ENCODE assay signal across 10 cellular contexts in the genomic region with DNA sequence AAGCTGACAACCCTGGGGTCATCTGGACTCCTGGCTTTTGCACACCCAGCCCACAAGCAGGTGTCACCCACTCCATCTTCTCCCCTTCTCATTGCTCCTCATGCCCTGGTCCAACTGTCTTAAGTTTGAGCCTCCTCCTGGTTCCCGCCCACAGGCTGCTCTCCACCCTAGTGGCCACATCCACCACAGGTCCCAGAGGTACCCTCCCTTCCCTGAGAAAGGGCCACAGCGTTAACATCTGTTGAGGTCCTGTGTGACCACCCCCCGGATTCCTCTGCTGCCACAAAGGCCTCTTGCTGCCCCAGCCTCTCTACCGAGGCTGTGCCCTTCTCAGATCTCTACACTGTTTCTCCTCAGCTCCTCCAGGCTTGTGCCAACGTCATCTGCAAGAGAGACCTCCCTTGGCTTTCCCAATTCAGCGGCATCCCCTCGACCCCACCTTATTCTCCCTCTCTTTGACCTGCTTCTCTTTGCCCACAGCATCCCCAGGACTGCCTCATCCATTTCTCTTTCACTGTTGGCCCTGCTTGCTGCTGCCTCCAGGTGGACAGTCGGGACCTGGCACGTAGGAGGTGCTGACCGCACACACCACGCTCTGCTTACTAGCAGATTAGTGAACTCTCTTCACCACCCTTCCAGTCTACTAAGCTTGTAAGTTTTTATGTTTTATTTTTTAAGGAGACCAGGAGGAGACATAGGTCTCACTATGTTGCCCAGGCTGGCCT. TPM values are rescaled to one million over a fixed set of nuclear protein-coding genes. Genes with fewer than 3 reads are reported as not detected.
DNase-seq lines count a peak whose midpoint lies in the region; ATAC-seq, FAIRE-seq and TF ChIP-seq lines count a peak whose summit lies in the region.
"Had no signal": no experiment of that assay in that cellular context is flagged by ENCODE, and none has a peak within 500 bp of the region (broad histone marks: within the 10 kb centered on the region; RNA-seq: fewer than 3 reads in every experiment).

No MANE protein-coding gene starts in this region.

- peaks cover 30% of the 10 kb centered on the region for H3K36me3 Mint-ChIP-seq in activated T-helper 1 cell treated with anti-CD3 and anti-CD28 coated beads, Interleukin-12 subunit alpha, Interleukin-12 subunit beta, Interleukin-2, Interleukin-4 antibody, amounts not matched to agents 30 ng/mL and 10 ng/mL and 1 ng/mL, durations not matched to agents 14 hours and 24 hours and 36 hours (ENCODE audit: low read depth)

- ATAC-seq in HCT116: peak; percentile 52; the same call in 1 of the 2 replicates
- ATAC-seq in GM12878: peak; percentile 25; the same call in 1 of the 3 replicates
- peak; percentile 55 for ATAC-seq in left lobe of liver
- ATAC-seq: upper lobe of right lung had no signal

- RAD21 ChIA-PET in HCT116 (lab: Charles Lee; ENCODE audit: low non-redundant PET in 1 of 2, low total read pairs in 2 of 2, uncharacterized antibody in 2 of 2, unreplicated experiment in 2 of 2) (no interaction called here), GM12878 (lab: Charles Lee; ENCODE audit: unreplicated experiment) (no interaction called here)

- BruUV-seq in HCT116 (replicated peaks; lab: Mats Ljungman, UMichigan): no TSS peak
- BruUV-seq in GM12878 (replicated peaks; lab: Mats Ljungman, UMichigan): no TSS peak

- no peak overlapping the region for H3K27ac Mint-ChIP-seq in activated T-helper 1 cell treated with anti-CD3 and anti-CD28 coated beads, Interleukin-12 subunit alpha, Interleukin-12 subunit beta, Interleukin-2, Interleukin-4 antibody, amounts not matched to agents 30 ng/mL and 10 ng/mL and 1 ng/mL, durations not matched to agents 14 hours and 24 hours and 36 hours

- FAIRE-seq in GM12878 (lab: Jason Lieb, UNC): no peak
- FAIRE-seq: endometrium had no signal

- TF ChIP-seq RAD21 in HCT116 (IDR thresholded peaks at IDR 0.05; ENCODE audit: low read depth): peak; percentile 17; the same call in 1 of the 2 replicates
- TF ChIP-seq RAD21 in GM12878 (IDR thresholded peaks at IDR 0.05; ENCODE audit: insufficient read depth, low read depth, low read length): 0 out of 2 replicates have a peak, but pooled peaks have one; percentile 19

- CTCF ChIA-PET in HCT116 (lab: Charles Lee) (no interaction called here), GM12878 (lab: Yijun Ruan, JAX) (no interaction called here), HEK293T (lab: Yijun Ruan, JAX) (no interaction called here)

- TF ChIP-seq POLR2A in HCT116 (IDR thresholded peaks at IDR 0.05; ENCODE audit: borderline replicate concordance, extremely low read depth, insufficient read depth, insufficient read length) (no peak), GM12878 (IDR thresholded peaks at IDR 0.05; ENCODE audit: low read depth, low read length) (no peak)

- H3K9me2 ChIP-seq in HCT116 (ENCODE audit: insufficient read depth): no peaks in the 10 kb centered on the region

- H4K20me1 ChIP-seq in BLaER1 (peaks cover 100% of the 10 kb centered on the region), HCT116 (ENCODE audit: insufficient read depth) (no peaks in the 10 kb centered on the region), GM12878 (ENCODE audit: control insufficient read depth, insufficient read depth) (no peaks in the 10 kb centered on the region)

- peaks cover 46% of the 10 kb centered on the region for H3K4me1 ChIP-seq in BLaER1
- H3K4me1 ChIP-seq in HCT116 (ENCODE audit: control insufficient read depth in 1 of 2, insufficient read depth in 2 of 2, low read length in 2 of 2): no peaks in the 10 kb centered on the region; a peak in 1 of 4 replicates
- H3K4me1 ChIP-seq in GM12878 (ENCODE audit: control insufficient read depth, insufficient read depth, low read length): no peaks in the 10 kb centered on the region
- H3K4me1 ChIP-seq: upper lobe of right lung had no signal

- peaks cover 13% of the 10 kb centered on the region for H3K4me1 Mint-ChIP-seq in activated T-helper 1 cell treated with anti-CD3 and anti-CD28 coated beads, Interleukin-12 subunit alpha, Interleukin-12 subunit beta, Interleukin-2, Interleukin-4 antibody, amounts not matched to agents 30 ng/mL and 10 ng/mL and 1 ng/mL, durations not matched to agents 14 hours and 24 hours and 36 hours (ENCODE audit: low read depth)

- POLR2A ChIA-PET in HCT116 (lab: Charles Lee) (interaction anchor here (0.7 kb wide), 1 partner anchor 541 kb away, joined by 3 read pairs; no protein-coding TSS in a partner anchor), GM12878 (lab: Charles Lee) (interaction anchor here (0.7 kb wide), 1 partner anchor 41 kb away, joined by 4 read pairs; no protein-coding TSS in a partner anchor), HEK293T (lab: Yijun Ruan, JAX) (no interaction called here)

- H3K4me3 ChIP-seq in BLaER1 (no peak overlapping the region), HCT116 (replicated peaks in 1 of 2; ENCODE audit: low read depth in 1 of 2, low read length in 2 of 2) (no peak overlapping the region), GM12878 (no peak overlapping the region)
- H3K4me3 ChIP-seq: upper lobe of right lung had no signal

- H3K27ac ChIP-seq in BLaER1 (no peak overlapping the region; the same call in 1 of the 2 replicates), HCT116 (ENCODE audit: low read depth, low read length) (no peak overlapping the region), GM12878 (ENCODE audit: control insufficient read depth, insufficient read depth) (no peak overlapping the region)
- H3K27ac ChIP-seq: upper lobe of right lung had no signal

- no peaks in the 10 kb centered on the region for H3K9me3 Mint-ChIP-seq in activated T-helper 1 cell treated with anti-CD3 and anti-CD28 coated beads, Interleukin-12 subunit alpha, Interleukin-12 subunit beta, Interleukin-2, Interleukin-4 antibody, amounts not matched to agents 30 ng/mL and 10 ng/mL and 1 ng/mL, durations not matched to agents 14 hours and 24 hours and 36 hours

- H3K9me3 ChIP-seq in BLaER1: no peaks in the 10 kb centered on the region
- H3K9me3 ChIP-seq in HCT116 (ENCODE audit: control insufficient read depth in 1 of 2, insufficient read depth in 1 of 2, low read depth in 1 of 2, low read length in 2 of 2): no peaks in the 10 kb centered on the region
- H3K9me3 ChIP-seq in GM12878 (replicated peaks; ENCODE audit: control insufficient read depth, insufficient read depth, low read length): no peaks in the 10 kb centered on the region
- H3K9me3 ChIP-seq: upper lobe of right lung had no signal

- WGBS in GM12878 (ENCODE audit: insufficient coverage, insufficient replicate concordance, low lambda C conversion rate, missing lambda C conversion rate): 91% methylated on average over 11 of the region's 11 CpGs

- no peak overlapping the region for H3K4me3 Mint-ChIP-seq in activated T-helper 1 cell treated with anti-CD3 and anti-CD28 coated beads, Interleukin-12 subunit alpha, Interleukin-12 subunit beta, Interleukin-2, Interleukin-4 antibody, amounts not matched to agents 30 ng/mL and 10 ng/mL and 1 ng/mL, durations not matched to agents 14 hours and 24 hours and 36 hours

- H3K36me3 ChIP-seq in BLaER1: peaks cover 91% of the 10 kb centered on the region
- peaks cover 31 to 42% of the 10 kb centered on the region in 2 experiments for H3K36me3 ChIP-seq in HCT116 (ENCODE audit: control insufficient read depth in 1 of 2, insufficient read depth in 2 of 2, low read length in 2 of 2)
- H3K36me3 ChIP-seq in GM12878 (ENCODE audit: control insufficient read depth in 2 of 2, insufficient read depth in 2 of 2, low read length in 1 of 2): peaks cover 38 to 40% of the 10 kb centered on the region in 2 experiments

- SMC1A ChIA-PET in GM12878 (lab: Charles Lee; ENCODE audit: uncharacterized antibody, unreplicated experiment): interaction anchor here (0.6 kb wide), 1 partner anchor 1040 kb away, joined by 3 read pairs; no protein-coding TSS in a partner anchor

- H3K9ac ChIP-seq in BLaER1 (peak overlapping the region; percentile 35; the same call in 1 of the 2 replicates), HCT116 (ENCODE audit: low read length) (no peak overlapping the region), GM12878 (ENCODE audit: control insufficient read depth, insufficient read depth, low read length) (no peak overlapping the region)

- TF ChIP-seq CTCF in HCT116 (IDR thresholded peaks at IDR 0.05 in 2 of 3, conservative IDR thresholded peaks at IDR 0.05 in 1 of 3; ENCODE audit: borderline replicate concordance in 1 of 3, insufficient read depth in 1 of 3, low read depth in 2 of 3, low read length in 2 of 3) (peak in 2 of 3 experiments; percentile 41 to 48; a peak in 4 of 6 replicates), GM12878 (IDR thresholded peaks at IDR 0.05 in 2 of 3, conservative IDR thresholded peaks at IDR 0.05 in 1 of 3; ENCODE audit: control insufficient read depth in 2 of 3, extremely low read depth in 1 of 3, insufficient read depth in 1 of 3, low read depth in 3 of 3, low read length in 3 of 3) (0 out of 6 replicates have a peak, but pooled peaks have one; percentile 2 to 11 (median 9))

- H3K4me2 ChIP-seq in BLaER1 (peak overlapping the region; percentile 81), HCT116 (ENCODE audit: low read length) (no peak overlapping the region), GM12878 (ENCODE audit: control insufficient read depth, insufficient read depth) (no peak overlapping the region)

- H3K27me3 ChIP-seq in BLaER1: no peaks in the 10 kb centered on the region
- no peaks in the 10 kb centered on the region for H3K27me3 ChIP-seq in HCT116 (ENCODE audit: insufficient read depth, low read length)
- no peaks in the 10 kb centered on the region for H3K27me3 ChIP-seq in GM12878 (replicated peaks in 1 of 2; ENCODE audit: control insufficient read depth in 2 of 2, insufficient read depth in 2 of 2, low read length in 1 of 2)
- H3K27me3 ChIP-seq: upper lobe of right lung had no signal

- H2AFZ ChIP-seq in HCT116 (ENCODE audit: low read depth, low read length, poor library complexity, severe bottlenecking) (no peak overlapping the region), GM12878 (ENCODE audit: control insufficient read depth, low read depth, low read length) (no peak overlapping the region)

- no peak for TF ChIP-seq EP300 in GM12878 (IDR thresholded peaks at IDR 0.05; ENCODE audit: borderline replicate concordance in 1 of 2, control insufficient read depth in 1 of 2, low read depth in 2 of 2, low read length in 2 of 2)

- no peak for DNase-seq in HCT116 (ENCODE audit: low read depth, low spot score)
- DNase-seq in GM12878 (ENCODE audit: low read depth, low spot score): no peak
- no peak for DNase-seq in left lobe of liver (ENCODE audit: low spot score)
- no peak for DNase-seq in DMS114 treated with DMSO at 0.1 percent for 48 hours (lab: John Stamatoyannopoulos, UW; ENCODE audit: unreplicated experiment)
- no peak for DNase-seq in NCI-H2171 treated with DMSO at 0.1 percent for 48 hours (lab: John Stamatoyannopoulos, UW)
- DNase-seq in HEK293T (ENCODE audit: extremely low spot score): no peak
- DNase-seq in activated T-helper 1 cell treated with anti-CD3 and anti-CD28 coated beads, Interleukin-12 subunit alpha, Interleukin-12 subunit beta, Interleukin-2, Interleukin-4 antibody, amounts not matched to agents 30 ng/mL and 10 ng/mL and 1 ng/mL, durations not matched to agents 14 hours and 24 hours and 36 hours (ENCODE audit: low spot score): no peak
- DNase-seq: upper lobe of right lung had no signal

- in situ Hi-C loops in GM12878 (cut with MboI): no loop called here

- intact Hi-C loops in HCT116 (cut with micrococcal nuclease): no loop called here
- intact Hi-C loops in GM12878 (cut with micrococcal nuclease; ENCODE audit: unreplicated experiment): no loop called here
- intact Hi-C loops in activated T-helper 1 cell treated with anti-CD3 and anti-CD28 coated beads, Interleukin-12 subunit alpha, Interleukin-12 subunit beta, Interleukin-2, Interleukin-4 antibody, amounts not matched to agents 30 ng/mL and 10 ng/mL and 1 ng/mL, durations not matched to agents 14 hours and 24 hours and 36 hours (cut with micrococcal nuclease): no loop called here

- no peaks in the 10 kb centered on the region for H3K27me3 Mint-ChIP-seq in activated T-helper 1 cell treated with anti-CD3 and anti-CD28 coated beads, Interleukin-12 subunit alpha, Interleukin-12 subunit beta, Interleukin-2, Interleukin-4 antibody, amounts not matched to agents 30 ng/mL and 10 ng/mL and 1 ng/mL, durations not matched to agents 14 hours and 24 hours and 36 hours (ENCODE audit: insufficient read depth)

- H3K79me2 ChIP-seq in HCT116 (ENCODE audit: insufficient read depth, low read length) (peaks cover 11% of the 10 kb centered on the region; the same call in 1 of the 2 replicates), GM12878 (ENCODE audit: control insufficient read depth, insufficient read depth, low read length) (no peaks in the 10 kb centered on the region)

RNA-seq across cellular contexts. Expression of a gene that starts 33.3 kb away (rescaled TPM):
- total RNA-seq in HCT116 (2021; ENCODE audit: unreplicated experiment) (82.4 TPM), GM12878 (2014; rRNA removed) (56.5 and 56.7 TPM in 2 replicates), GM12878 (2014; rRNA removed; fragmentation: Illumina TruSeq; extraction: Trizol) (55.3 and 56.4 TPM in 2 replicates), GM12878 (2021) (93.9 and 102 TPM in 2 replicates), left lobe of liver (35.4 TPM)
- polyA plus RNA-seq in HCT116 (2012): 36.5 and 40.8 TPM in 2 replicates
- 284 and 324 TPM in 2 replicates for total RNA-seq in GM12878 (2013; cell fraction: nucleolus; rRNA removed)
- 68.8 TPM for polyA plus RNA-seq in GM12878 (2011; ENCODE audit: low read depth)
- polyA plus RNA-seq in GM12878 (2011; rRNA removed) (113 and 120 TPM in 2 replicates), GM12878 (2014; fragmentation: Illumina TruSeq; extraction: Trizol) (79.0 and 82.1 TPM in 2 replicates), GM12878 (2014; fragmentation: Nextera tagmentation; extraction: Ambion mirVana) (10 to 100 TPM; 15.0 to 38.6 TPM), GM12878 (2014; rRNA removed) (120 and 126 TPM in 2 replicates), GM12878 (2016; fragmentation: Nextera tagmentation; extraction: Ambion mirVana) (10 to 100 TPM; 56.7 to 57.6 TPM)
- polyA plus RNA-seq in GM12878 (2011; cell fraction: cytosol; rRNA removed): 97.9 and 128 TPM in 2 replicates
- polyA plus RNA-seq in GM12878 (2011; cell fraction: nucleus; rRNA removed): 312 and 337 TPM in 2 replicates
- 85.6 and 107 TPM in 2 replicates for polyA plus RNA-seq in GM12878 (2012)
- polyA minus RNA-seq in GM12878 (2011; rRNA and poly(A)+ RNA removed): 33.2 and 44.7 TPM in 2 replicates
- 16.0 and 22.8 TPM in 2 replicates for polyA minus RNA-seq in GM12878 (2011; cell fraction: cytosol; rRNA and poly(A)+ RNA removed)
- polyA minus RNA-seq in GM12878 (2011; cell fraction: nucleus; rRNA and poly(A)+ RNA removed): 50.5 and 55.7 TPM in 2 replicates
- total RNA-seq in activated T-helper 1 cell treated with anti-CD3 and anti-CD28 coated beads, Interleukin-12 subunit alpha, Interleukin-12 subunit beta, Interleukin-2, Interleukin-4 antibody, amounts not matched to agents 30 ng/mL and 10 ng/mL and 1 ng/mL, durations not matched to agents 14 hours and 24 hours and 36 hours: 114 and 128 TPM in 2 replicates

RNA-seq across cellular contexts. Expression of a gene that starts 33.3 kb away (rescaled TPM):
- total RNA-seq in HCT116 (2021; ENCODE audit: unreplicated experiment) (34.7 TPM), GM12878 (2014; rRNA removed) (54.6 and 64.4 TPM in 2 replicates), GM12878 (2014; rRNA removed; fragmentation: Illumina TruSeq; extraction: Trizol) (22.8 and 27.1 TPM in 2 replicates), GM12878 (2021) (45.3 and 53.9 TPM in 2 replicates), left lobe of liver (50.9 TPM)
- polyA plus RNA-seq in HCT116 (2012): 27.0 and 27.2 TPM in 2 replicates
- 26.5 and 28.8 TPM in 2 replicates for total RNA-seq in GM12878 (2013; cell fraction: nucleolus; rRNA removed)
- 6.5 TPM for polyA plus RNA-seq in GM12878 (2011; ENCODE audit: low read depth)
- polyA plus RNA-seq in GM12878 (2011; rRNA removed) (20.0 and 26.5 TPM in 2 replicates), GM12878 (2014; fragmentation: Illumina TruSeq; extraction: Trizol) (15.8 and 32.4 TPM in 2 replicates), GM12878 (2014; fragmentation: Nextera tagmentation; extraction: Ambion mirVana) (1 to 10 TPM; 1.1 to 2.6 TPM), GM12878 (2014; rRNA removed) (50.8 and 53.5 TPM in 2 replicates), GM12878 (2016; fragmentation: Nextera tagmentation; extraction: Ambion mirVana) (10 to 100 TPM; 54.3 to 59.1 TPM)
- 32.8 and 53.0 TPM in 2 replicates for polyA plus RNA-seq in GM12878 (2011; cell fraction: cytosol; rRNA removed)
- 54.8 and 64.4 TPM in 2 replicates for polyA plus RNA-seq in GM12878 (2011; cell fraction: nucleus; rRNA removed)
- polyA plus RNA-seq in GM12878 (2012): 17.5 and 20.1 TPM in 2 replicates
- 34.6 and 49.9 TPM in 2 replicates for polyA minus RNA-seq in GM12878 (2011; rRNA and poly(A)+ RNA removed)
- 21.7 and 25.0 TPM in 2 replicates for polyA minus RNA-seq in GM12878 (2011; cell fraction: cytosol; rRNA and poly(A)+ RNA removed)
- polyA minus RNA-seq in GM12878 (2011; cell fraction: nucleus; rRNA and poly(A)+ RNA removed): 10.0 and 16.0 TPM in 2 replicates
- total RNA-seq in activated T-helper 1 cell treated with anti-CD3 and anti-CD28 coated beads, Interleukin-12 subunit alpha, Interleukin-12 subunit beta, Interleukin-2, Interleukin-4 antibody, amounts not matched to agents 30 ng/mL and 10 ng/mL and 1 ng/mL, durations not matched to agents 14 hours and 24 hours and 36 hours: 54.9 and 56.5 TPM in 2 replicates

RNA-seq across cellular contexts. Expression of a gene that starts 59.0 kb away (rescaled TPM):
- 45.2 TPM for total RNA-seq in HCT116 (2021; ENCODE audit: unreplicated experiment)
- polyA plus RNA-seq in HCT116 (2012): 50.6 and 54.1 TPM in 2 replicates
- total RNA-seq in GM12878 (2013; cell fraction: nucleolus; rRNA removed): 6.0 and 8.7 TPM in 2 replicates
- 0.05 and 0.85 TPM in 2 replicates for total RNA-seq in GM12878 (2014; rRNA removed)
- total RNA-seq in GM12878 (2014; rRNA removed; fragmentation: Illumina TruSeq; extraction: Trizol): 0.18 TPM in 1 of 2 replicates, not detected in the other
- 0.19 and 0.64 TPM in 2 replicates for total RNA-seq in GM12878 (2021)
- polyA plus RNA-seq in GM12878 (2011; ENCODE audit: low read depth): not detected
- polyA plus RNA-seq in GM12878 (2011; rRNA removed): 6.3 and 10.6 TPM in 2 replicates
- 9.0 and 12.3 TPM in 2 replicates for polyA plus RNA-seq in GM12878 (2011; cell fraction: cytosol; rRNA removed)
- polyA plus RNA-seq in GM12878 (2011; cell fraction: nucleus; rRNA removed): 21.3 and 22.0 TPM in 2 replicates
- 0.74 and 0.84 TPM in 2 replicates for polyA plus RNA-seq in GM12878 (2012)
- polyA plus RNA-seq in GM12878 (2014; fragmentation: Illumina TruSeq; extraction: Trizol): 0.24 and 0.38 TPM in 2 replicates
- polyA plus RNA-seq in GM12878 (2014; fragmentation: Nextera tagmentation; extraction: Ambion mirVana): not detected
- 0.70 and 0.73 TPM in 2 replicates for polyA plus RNA-seq in GM12878 (2014; rRNA removed)
- under 1 TPM; 0.35 to 0.36 TPM for polyA plus RNA-seq in GM12878 (2016; fragmentation: Nextera tagmentation; extraction: Ambion mirVana)
- 4.8 and 7.7 TPM in 2 replicates for polyA minus RNA-seq in GM12878 (2011; rRNA and poly(A)+ RNA removed)
- polyA minus RNA-seq in GM12878 (2011; cell fraction: cytosol; rRNA and poly(A)+ RNA removed): 3.0 and 4.7 TPM in 2 replicates
- polyA minus RNA-seq in GM12878 (2011; cell fraction: nucleus; rRNA and poly(A)+ RNA removed): 5.7 and 6.6 TPM in 2 replicates
- 2.8 TPM for total RNA-seq in left lobe of liver
- total RNA-seq in activated T-helper 1 cell treated with anti-CD3 and anti-CD28 coated beads, Interleukin-12 subunit alpha, Interleukin-12 subunit beta, Interleukin-2, Interleukin-4 antibody, amounts not matched to agents 30 ng/mL and 10 ng/mL and 1 ng/mL, durations not matched to agents 14 hours and 24 hours and 36 hours: 0.29 and 0.75 TPM in 2 replicates
